ENCODE assay signal across 21 cellular contexts in genomic region chr4:83875437-83875836, GRCh38.
"Had no signal": no experiment of that assay in that cellular context is flagged by ENCODE, and none has a peak within 500 bp of the region (broad histone marks: within the 10 kb centered on the region; RNA-seq: fewer than 3 reads in every experiment).

No MANE protein-coding gene starts in this region.

- DNase-seq: dorsolateral prefrontal cortex; effector CD4-positive, alpha-beta T cell; head of caudate nucleus; kidney; mesenchymal stem cell; midbrain; naive thymus-derived CD8-positive, alpha-beta T cell; nephron progenitor cell; occipital lobe; ovary; posterior cingulate gyrus; psoas muscle; right cardiac atrium; sigmoid colon; spleen; stimulated activated naive CD4-positive, alpha-beta T cell treated with Interleukin-2 at 50 U/mL for 16 hours; stomach; thyroid gland had no signal

- H3K4me1 ChIP-seq: psoas muscle, sigmoid colon, spleen, stomach, thyroid gland had no signal

- H3K4me3 Mint-ChIP-seq: naive thymus-derived CD8-positive, alpha-beta T cell; nephron progenitor cell had no signal

- H3K36me3 ChIP-seq: ovary, sigmoid colon, spleen, stomach, thyroid gland had no signal

- H3K27me3 ChIP-seq: hepatocyte, ovary, sigmoid colon, spleen, stomach, thyroid gland had no signal

- ATAC-seq: left lobe of liver; naive thymus-derived CD8-positive, alpha-beta T cell; psoas muscle; right cardiac atrium had no signal

- H3K27ac ChIP-seq: dorsolateral prefrontal cortex, hepatocyte, ovary, psoas muscle, sigmoid colon, skin epidermis, spleen, stomach, thyroid gland had no signal

- H3K4me2 ChIP-seq: hepatocyte had no signal

- H3K4me3 ChIP-seq: dorsolateral prefrontal cortex, hepatocyte, ovary, psoas muscle, sigmoid colon, skin epidermis, spleen, stomach, thyroid gland had no signal

- H3K27ac Mint-ChIP-seq: naive thymus-derived CD8-positive, alpha-beta T cell; nephron progenitor cell had no signal

- H3K36me3 Mint-ChIP-seq: naive thymus-derived CD8-positive, alpha-beta T cell had no signal

- H2AFZ ChIP-seq: hepatocyte had no signal

- H3K4me1 Mint-ChIP-seq: naive thymus-derived CD8-positive, alpha-beta T cell; nephron progenitor cell had no signal

- H3K9me3 Mint-ChIP-seq: naive thymus-derived CD8-positive, alpha-beta T cell; nephron progenitor cell had no signal

- H3K9me3 ChIP-seq: ovary, psoas muscle, sigmoid colon, spleen, stomach, thyroid gland had no signal

- H3K79me2 ChIP-seq: hepatocyte had no signal
